Comparison of ENCODE assay signal across 15 cellular contexts in the genomic region with DNA sequence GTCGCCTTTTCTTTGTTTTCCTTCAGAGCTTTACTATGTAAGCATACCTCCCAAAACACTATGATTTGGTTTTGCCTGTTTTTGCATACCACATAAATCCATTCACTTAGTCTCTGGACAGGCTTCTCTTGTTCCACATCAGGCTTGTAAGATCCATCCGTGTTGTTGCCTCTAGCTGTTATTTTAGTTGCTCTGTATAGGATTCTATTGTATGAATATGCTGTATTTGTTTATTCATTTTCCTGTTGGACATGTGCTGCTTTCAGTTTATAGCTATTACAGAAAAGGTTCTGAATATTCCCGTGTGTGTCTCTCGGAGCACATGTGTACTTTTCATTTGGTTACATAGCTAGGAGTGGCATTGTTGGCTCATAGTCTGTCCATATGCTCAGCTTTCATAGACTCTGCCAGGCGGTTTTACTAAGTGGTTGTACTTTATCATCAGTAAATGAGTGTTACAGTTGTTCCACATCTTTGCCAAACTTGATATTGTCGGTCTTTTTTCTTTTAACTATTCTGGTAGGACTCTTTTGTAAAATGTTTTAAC. TPM values are rescaled to one million over a fixed set of nuclear protein-coding genes. Genes with fewer than 3 reads are reported as not detected.
DNase-seq lines count a peak whose midpoint lies in the region; ATAC-seq and TF ChIP-seq lines count a peak whose summit lies in the region.
"Had no signal": no experiment of that assay in that cellular context is flagged by ENCODE, and none has a peak within 500 bp of the region (broad histone marks: within the 10 kb centered on the region; RNA-seq: fewer than 3 reads in every experiment).

No MANE protein-coding gene starts in this region.

- H3K27ac ChIP-seq in right cardiac atrium (ENCODE audit: low read length) = no peak overlapping the region
- H3K27ac ChIP-seq: SK-N-MC had no signal

- no peak for TF ChIP-seq CTCF in glutamatergic neuron (IDR thresholded peaks at IDR 0.05; ENCODE audit: partially characterized antibody, unreplicated experiment)

- H3K4me1 ChIP-seq in right cardiac atrium (ENCODE audit: control insufficient read depth, insufficient read depth, low read length) = no peaks in the 10 kb centered on the region

- peak overlapping the region; percentile 88 for H3K27ac Mint-ChIP-seq in glutamatergic neuron (ENCODE audit: unreplicated experiment)
- H3K27ac Mint-ChIP-seq: stimulated activated naive CD8-positive, alpha-beta T cell treated with anti-CD3 and anti-CD28 coated beads, Interleukin-15, Interleukin-2, amounts not matched to agents 100 ng/mL and 50 ng/mL, for 24 hours had no signal

- no peaks in the 10 kb centered on the region for H3K36me3 Mint-ChIP-seq in glutamatergic neuron (ENCODE audit: unreplicated experiment)

- no peaks in the 10 kb centered on the region for H3K9me3 ChIP-seq in right cardiac atrium (ENCODE audit: control insufficient read depth, low read length)

- intact Hi-C loops in right cardiac atrium (cut with DNase I) (no loop called here), left cardiac atrium (cut with DNase I) (no loop called here)

- H3K27me3 Mint-ChIP-seq in glutamatergic neuron (ENCODE audit: unreplicated experiment) = no peaks in the 10 kb centered on the region
- H3K27me3 Mint-ChIP-seq: stimulated activated naive CD8-positive, alpha-beta T cell treated with anti-CD3 and anti-CD28 coated beads, Interleukin-15, Interleukin-2, amounts not matched to agents 100 ng/mL and 50 ng/mL, for 24 hours had no signal

- no peak overlapping the region for H3K4me3 Mint-ChIP-seq in glutamatergic neuron (ENCODE audit: unreplicated experiment)
- H3K4me3 Mint-ChIP-seq: stimulated activated naive CD8-positive, alpha-beta T cell treated with anti-CD3 and anti-CD28 coated beads, Interleukin-15, Interleukin-2, amounts not matched to agents 100 ng/mL and 50 ng/mL, for 24 hours had no signal

- H3K9me3 Mint-ChIP-seq in glutamatergic neuron (ENCODE audit: unreplicated experiment) = no peaks in the 10 kb centered on the region
- H3K9me3 Mint-ChIP-seq: stimulated activated naive CD8-positive, alpha-beta T cell treated with anti-CD3 and anti-CD28 coated beads, Interleukin-15, Interleukin-2, amounts not matched to agents 100 ng/mL and 50 ng/mL, for 24 hours had no signal

- DNase-seq in right cardiac atrium (no peak), left cardiac atrium (no peak), NCI-H774 (lab: John Stamatoyannopoulos, UW) (peak; percentile 59), glutamatergic neuron (no peak), GM19238 (ENCODE audit: insufficient read length, low spot score) (no peak), NCI-H510A (lab: John Stamatoyannopoulos, UW) (no peak), NOMO-1 treated with dmso at 0.1 percent for 144 hours (lab: John Stamatoyannopoulos, UW; ENCODE audit: unreplicated experiment) (no peak)
- no peak for DNase-seq in stimulated activated CD4-positive, alpha-beta T cell treated with anti-CD3 and anti-CD28 coated beads, Interleukin-4, amount 100 ng/mL, for 1 hour
- DNase-seq: activated CD8-positive, alpha-beta memory T cell treated with anti-CD3 and anti-CD28 coated beads for 24 hours; activated effector memory CD4-positive, alpha-beta T cell treated with Interleukin-2 at 50 U/mL for 16 hours; H7; KBM-7; NCI-H187 had no signal

- H3K27me3 ChIP-seq in right cardiac atrium (ENCODE audit: control insufficient read depth, insufficient read depth) = no peaks in the 10 kb centered on the region

- ATAC-seq in right cardiac atrium (peak; percentile 31 to 63), left cardiac atrium (no peak)

- WGBS in right cardiac atrium = 37% methylated on average over 6 of the region's 6 CpGs

- peaks cover 15% of the 10 kb centered on the region for H3K4me1 Mint-ChIP-seq in glutamatergic neuron (ENCODE audit: low read depth, unreplicated experiment)

- H3K4me3 ChIP-seq in right cardiac atrium (ENCODE audit: low read length) = no peak overlapping the region
- H3K4me3 ChIP-seq: SK-N-MC had no signal

RNA-seq across cellular contexts. Expression of a gene that starts 41.8 kb away (rescaled TPM):
- 10 to 100 TPM; 27.0 to 34.6 (median 29.6) TPM for total RNA-seq in right cardiac atrium
- 12.0 TPM for polyA plus RNA-seq in right cardiac atrium
- 10 to 100 TPM; 29.0 to 30.8 TPM for total RNA-seq in left cardiac atrium
- total RNA-seq in glutamatergic neuron (ENCODE audit: unreplicated experiment) = 56.5 TPM

Comparison
In these comparisons a context has a peak if more than half of its experiments do, and no peak if none do; other contexts are left out.
1. ATAC-seq: peak in right cardiac atrium (2 of 2); none in left cardiac atrium (0 of 2).